Comparison of ENCODE assay signal across 38 cellular contexts in genomic region chr6:2545351-2545750, GRCh38.
"Had no signal": no experiment of that assay in that cellular context is flagged by ENCODE, and none has a peak within 500 bp of the region (broad histone marks: within the 10 kb centered on the region; RNA-seq: fewer than 3 reads in every experiment).

No MANE protein-coding gene starts in this region.

- H3K27me3 ChIP-seq: ascending aorta, body of pancreas, brain microvascular endothelial cell, breast epithelium, cardiac muscle cell had no signal

- H3K36me3 ChIP-seq: adrenal gland, ascending aorta, brain microvascular endothelial cell, breast epithelium, cardiac muscle cell had no signal

- H3K4me1 ChIP-seq: adrenal gland, ascending aorta, body of pancreas, breast epithelium had no signal

- H3K36me3 Mint-ChIP-seq: activated naive CD4-positive, alpha-beta T cell treated with anti-CD3 and anti-CD28 coated beads, Interleukin-2, amount 50 U/mL, for 24 hours; activated naive CD8-positive, alpha-beta T cell; activated naive CD8-positive, alpha-beta T cell treated with anti-CD3 and anti-CD28 coated beads for 36 hours; activated naive CD8-positive, alpha-beta T cell treated with anti-CD3 and anti-CD28 coated beads, Interleukin-2, amount 10 ng/mL, durations not matched to agents 7 days and 5 days; brain had no signal

- H3K4me1 Mint-ChIP-seq: brain had no signal

- DNase-seq: activated effector memory CD4-positive, alpha-beta T cell treated with anti-CD3 and anti-CD28 coated beads, Interleukin-2, amount 50 U/mL, for 16 hours; activated effector memory CD4-positive, alpha-beta T cell treated with Interleukin-2 at 50 U/mL for 16 hours; activated gamma-delta T cell; activated gamma-delta T cell treated with Interleukin-2 at 50 U/mL for 16 hours; activated naive CD4-positive, alpha-beta T cell; activated naive CD4-positive, alpha-beta T cell treated with anti-CD3 and anti-CD28 coated beads for 36 hours; activated naive CD4-positive, alpha-beta T cell treated with anti-CD3 and anti-CD28 coated beads, Interleukin-2, amount 10 ng/mL, durations not matched to agents 7 days and 5 days; activated naive CD4-positive, alpha-beta T cell treated with anti-CD3 and anti-CD28 coated beads, Interleukin-2, amount 50 U/mL, for 16 hours; activated naive CD4-positive, alpha-beta T cell treated with Interleukin-2 at 50 U/mL for 16 hours; activated naive CD8-positive, alpha-beta T cell treated with anti-CD3 and anti-CD28 coated beads for 36 hours; activated naive CD8-positive, alpha-beta T cell treated with anti-CD3 and anti-CD28 coated beads, Interleukin-2, amount 10 ng/mL, durations not matched to agents 7 days and 5 days; activated naive CD8-positive, alpha-beta T cell treated with anti-CD3 and anti-CD28 coated beads, Interleukin-2, amount 50 U/mL, for 24 hours; activated T-cell treated with anti-CD3 and anti-CD28 coated beads, Interleukin-2, amount 50 U/mL, for 1 hour; activated T-cell treated with anti-CD3 and anti-CD28 coated beads, Interleukin-2, amount 50 U/mL, for 24 hours; activated T-cell treated with anti-CD3 and anti-CD28 coated beads, Interleukin-2, amount 50 U/mL, for 4 hours; activated T-cell treated with anti-CD3 and anti-CD28 coated beads, Interleukin-2, amount 50 U/mL, for 48 hours; activated T-cell treated with anti-CD3 and anti-CD28 coated beads, Interleukin-2, amount 50 U/mL, for 72 hours; adrenal gland; amniotic stem cell; amygdala; anterior cingulate cortex; aorta; body of pancreas; brain microvascular endothelial cell; caudate nucleus; central memory CD4-positive, alpha-beta T cell; cerebellar nuclear complex had no signal

- H3K4me3 ChIP-seq: adrenal gland, ascending aorta, body of pancreas, breast epithelium, cardiac muscle cell had no signal

- H3K27ac ChIP-seq: adrenal gland, ascending aorta, body of pancreas, brain microvascular endothelial cell, breast epithelium, cardiac muscle cell had no signal

- ATAC-seq: activated naive CD4-positive, alpha-beta T cell treated with anti-CD3 and anti-CD28 coated beads, Interleukin-2, amount 50 U/mL, for 72 hours; activated naive CD8-positive, alpha-beta T cell treated with anti-CD3 and anti-CD28 coated beads, Interleukin-2, amount 50 U/mL, for 24 hours; activated T-cell treated with anti-CD3 and anti-CD28 coated beads, Interleukin-2, amount 50 U/mL, for 4 hours; activated T-cell treated with anti-CD3 and anti-CD28 coated beads, Interleukin-2, amount 50 U/mL, for 72 hours; activated T-helper 17 cell treated with anti-CD3 and anti-CD28 coated beads, Interleukin-2, amount 50 U/mL, for 72 hours; body of pancreas had no signal

- H3K27ac Mint-ChIP-seq: activated naive CD4-positive, alpha-beta T cell treated with anti-CD3 and anti-CD28 coated beads for 36 hours; activated naive CD4-positive, alpha-beta T cell treated with anti-CD3 and anti-CD28 coated beads, Interleukin-2, amount 10 ng/mL, durations not matched to agents 7 days and 5 days; activated naive CD4-positive, alpha-beta T cell treated with anti-CD3 and anti-CD28 coated beads, Interleukin-2, amount 50 U/mL, for 24 hours; activated naive CD4-positive, alpha-beta T cell treated with anti-CD3 and anti-CD28 coated beads, Interleukin-2, amount 50 U/mL, for 72 hours; activated naive CD8-positive, alpha-beta T cell; activated naive CD8-positive, alpha-beta T cell treated with anti-CD3 and anti-CD28 coated beads for 36 hours; activated naive CD8-positive, alpha-beta T cell treated with anti-CD3 and anti-CD28 coated beads, Interleukin-2, amount 10 ng/mL, durations not matched to agents 7 days and 5 days; activated naive CD8-positive, alpha-beta T cell treated with anti-CD3 and anti-CD28 coated beads, Interleukin-2, amount 50 U/mL, for 24 hours; activated T-cell treated with anti-CD3 and anti-CD28 coated beads, Interleukin-2, amount 50 U/mL, for 24 hours; activated T-cell treated with anti-CD3 and anti-CD28 coated beads, Interleukin-2, amount 50 U/mL, for 72 hours; activated T-helper 1 cell treated with anti-CD3 and anti-CD28 coated beads, Interleukin-12 subunit alpha, Interleukin-12 subunit beta, Interleukin-2, Interleukin-4 antibody, amounts not matched to agents 30 ng/mL and 10 ng/mL and 1 ng/mL, durations not matched to agents 14 hours and 24 hours and 36 hours; activated T-helper 17 cell treated with anti-CD3 and anti-CD28 coated beads, Interleukin-2, amount 50 U/mL, for 72 hours; activated T-helper 2 cell treated with anti-CD3 and anti-CD28 coated beads, Interferon-gamma antibody, Interleukin-2, Interleukin-4, amounts not matched to agents 10 μg/mL and 5 μg/mL and 100 μg/mL, durations not matched to agents 14 hours and 24 hours and 36 hours; brain had no signal

- H3K9me3 Mint-ChIP-seq: activated naive CD4-positive, alpha-beta T cell treated with anti-CD3 and anti-CD28 coated beads for 36 hours; activated naive CD4-positive, alpha-beta T cell treated with anti-CD3 and anti-CD28 coated beads, Interleukin-2, amount 50 U/mL, for 24 hours; activated naive CD4-positive, alpha-beta T cell treated with anti-CD3 and anti-CD28 coated beads, Interleukin-2, amount 50 U/mL, for 72 hours; activated naive CD8-positive, alpha-beta T cell treated with anti-CD3 and anti-CD28 coated beads for 36 hours; activated T-cell treated with anti-CD3 and anti-CD28 coated beads, Interleukin-2, amount 50 U/mL, for 24 hours; activated T-cell treated with anti-CD3 and anti-CD28 coated beads, Interleukin-2, amount 50 U/mL, for 4 hours; activated T-cell treated with anti-CD3 and anti-CD28 coated beads, Interleukin-2, amount 50 U/mL, for 72 hours; activated T-helper 1 cell treated with anti-CD3 and anti-CD28 coated beads, Interleukin-12 subunit alpha, Interleukin-12 subunit beta, Interleukin-2, Interleukin-4 antibody, amounts not matched to agents 30 ng/mL and 10 ng/mL and 1 ng/mL, durations not matched to agents 14 hours and 24 hours and 36 hours; activated T-helper 17 cell treated with anti-CD3 and anti-CD28 coated beads, Interleukin-2, amount 50 U/mL, for 72 hours; central memory CD8-positive, alpha-beta T cell had no signal

- H3K4me3 Mint-ChIP-seq: activated naive CD4-positive, alpha-beta T cell treated with anti-CD3 and anti-CD28 coated beads for 36 hours; activated naive CD4-positive, alpha-beta T cell treated with anti-CD3 and anti-CD28 coated beads, Interleukin-2, amount 10 ng/mL, durations not matched to agents 7 days and 5 days; activated naive CD4-positive, alpha-beta T cell treated with anti-CD3 and anti-CD28 coated beads, Interleukin-2, amount 50 U/mL, for 24 hours; activated naive CD8-positive, alpha-beta T cell; activated naive CD8-positive, alpha-beta T cell treated with anti-CD3 and anti-CD28 coated beads for 36 hours; activated naive CD8-positive, alpha-beta T cell treated with anti-CD3 and anti-CD28 coated beads, Interleukin-2, amount 10 ng/mL, durations not matched to agents 7 days and 5 days; activated naive CD8-positive, alpha-beta T cell treated with anti-CD3 and anti-CD28 coated beads, Interleukin-2, amount 50 U/mL, for 24 hours; activated T-cell treated with anti-CD3 and anti-CD28 coated beads, Interleukin-2, amount 50 U/mL, for 24 hours; activated T-cell treated with anti-CD3 and anti-CD28 coated beads, Interleukin-2, amount 50 U/mL, for 4 hours; activated T-cell treated with anti-CD3 and anti-CD28 coated beads, Interleukin-2, amount 50 U/mL, for 72 hours; activated T-helper 1 cell treated with anti-CD3 and anti-CD28 coated beads, Interleukin-12 subunit alpha, Interleukin-12 subunit beta, Interleukin-2, Interleukin-4 antibody, amounts not matched to agents 30 ng/mL and 10 ng/mL and 1 ng/mL, durations not matched to agents 14 hours and 24 hours and 36 hours; activated T-helper 17 cell treated with anti-CD3 and anti-CD28 coated beads, Interleukin-2, amount 50 U/mL, for 72 hours; brain; central memory CD8-positive, alpha-beta T cell had no signal

- H3K9me3 ChIP-seq: adrenal gland, ascending aorta, breast epithelium had no signal
